In the genomic region with DNA sequence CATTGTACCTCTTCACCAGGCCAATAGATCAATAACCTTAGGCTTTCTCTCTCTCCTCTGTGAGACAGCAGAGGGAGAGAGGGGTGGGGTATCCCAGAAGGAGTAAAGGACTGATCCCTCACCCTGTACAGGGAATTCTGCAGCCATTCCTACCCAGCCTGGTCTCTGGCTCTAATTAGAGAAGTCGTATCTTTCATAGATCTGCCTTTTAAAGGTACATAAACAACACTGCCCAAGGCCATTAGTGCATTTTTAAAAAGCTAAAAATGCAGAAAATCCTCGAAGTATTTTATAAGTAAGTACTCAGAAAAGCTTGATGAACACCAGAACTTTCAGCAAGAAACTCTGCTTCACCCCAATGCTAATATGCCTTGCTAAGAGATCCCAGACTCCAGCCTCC, we compare ENCODE assay signal across 5 cellular contexts.
"Had no signal": no experiment of that assay in that cellular context is flagged by ENCODE, and none has a peak within 500 bp of the region (broad histone marks: within the 10 kb centered on the region; RNA-seq: fewer than 3 reads in every experiment).

No MANE protein-coding gene starts in this region.

- H3K36me3 Mint-ChIP-seq: IgD-negative memory B cell had no signal

- H3K4me3 Mint-ChIP-seq: GM23338, H9, IgD-negative memory B cell had no signal

- H3K4me2 ChIP-seq: GM23338 had no signal

- H3K27ac Mint-ChIP-seq: GM23338, H9 had no signal

- H3K9me3 Mint-ChIP-seq: GM23338, IgD-negative memory B cell had no signal

- ATAC-seq: GM23338 had no signal

- H2AFZ ChIP-seq: GM23338 had no signal

- DNase-seq: H9, HCEC 1CT, KBM-7 had no signal

- H3K4me3 ChIP-seq: GM23338 had no signal

- H3K27me3 Mint-ChIP-seq: IgD-negative memory B cell had no signal
